Comparison of ENCODE assay signal across 28 cellular contexts in the genomic region with DNA sequence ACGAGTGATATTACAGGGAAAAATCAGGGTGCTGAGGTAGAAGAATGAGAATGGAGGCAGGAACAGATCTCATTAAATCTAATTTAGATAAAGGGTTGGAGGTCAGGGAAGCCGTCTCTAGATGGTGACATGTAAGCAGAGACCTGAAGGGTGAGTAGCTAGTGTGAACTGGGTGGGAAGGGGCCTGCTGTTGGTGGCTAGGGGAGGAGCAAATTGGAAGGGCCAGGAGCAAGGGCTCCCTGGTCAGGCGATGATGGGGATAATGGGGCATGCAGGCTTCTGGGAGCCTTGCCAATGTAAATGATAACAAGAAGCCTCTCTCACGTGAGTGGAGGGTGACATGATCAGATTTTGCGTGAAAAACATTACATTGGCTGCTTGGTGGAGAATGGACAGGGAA.
A peak's percentile ranks its signal among the peaks of the same experiment; 100 is the strongest.
DNase-seq lines count a peak whose midpoint lies in the region; ATAC-seq, FAIRE-seq and TF ChIP-seq lines count a peak whose summit lies in the region.
"Had no signal": no experiment of that assay in that cellular context is flagged by ENCODE, and none has a peak within 500 bp of the region (broad histone marks: within the 10 kb centered on the region; RNA-seq: fewer than 3 reads in every experiment).

No MANE protein-coding gene starts in this region.

- in situ Hi-C loops in GM12878 (cut with MboI): loop anchor here (25.0 kb wide), 1 partner anchor 101 kb away; no protein-coding TSS in a partner anchor

- H3K27ac ChIP-seq in HEK293 (ENCODE audit: extremely low read depth, low read depth, low read length) (no peak overlapping the region), GM12878 (ENCODE audit: control insufficient read depth, insufficient read depth) (0 out of 2 replicates have a peak overlapping the region, but pooled peaks have one; percentile 20)
- H3K27ac ChIP-seq: A549, GM23248, HL-60, SJSA1 had no signal

- H3K36me3 Mint-ChIP-seq in stimulated activated memory B cell treated with anti-CD40 and anti-IgM and Interleukin-4, amounts not matched to agents 10 μg/mL and 1 μg/mL and 100 μg/mL, for 72 hours: peaks cover 71% of the 10 kb centered on the region

- H3K27me3 ChIP-seq in GM12878 (replicated peaks in 1 of 2; ENCODE audit: control insufficient read depth in 2 of 2, insufficient read depth in 2 of 2, low read length in 1 of 2): no peaks in the 10 kb centered on the region

- H3K4me2 ChIP-seq in GM12878 (ENCODE audit: control insufficient read depth, insufficient read depth): no peak overlapping the region
- H3K4me2 ChIP-seq: A549 had no signal

- SMC1A ChIA-PET in GM12878 (lab: Charles Lee; ENCODE audit: uncharacterized antibody, unreplicated experiment): interaction anchor here (0.9 to 6.1 kb wide), 9 partner anchors 16 to 103 kb away, joined by 3 to 54 read pairs (median 5); no protein-coding TSS in a partner anchor

- H3K27ac Mint-ChIP-seq in stimulated activated memory B cell treated with anti-CD40 and anti-IgM and Interleukin-4, amounts not matched to agents 10 μg/mL and 1 μg/mL and 100 μg/mL, for 72 hours: peak overlapping the region; percentile 46
- H3K27ac Mint-ChIP-seq: H9 had no signal

- H3K4me3 ChIP-seq in HEK293 (ENCODE audit: low read depth, low read length): no peak overlapping the region
- no peak overlapping the region for H3K4me3 ChIP-seq in GM12878
- H3K4me3 ChIP-seq: A549, GM23248, SJSA1 had no signal

- TF ChIP-seq CTCF in HEK293 (tag by site-specific recombination; IDR thresholded peaks at IDR 0.05): no peak
- TF ChIP-seq CTCF in GM12878 (IDR thresholded peaks at IDR 0.05 in 2 of 3, conservative IDR thresholded peaks at IDR 0.05 in 1 of 3; ENCODE audit: control insufficient read depth in 2 of 3, extremely low read depth in 1 of 3, insufficient read depth in 1 of 3, low read depth in 3 of 3, low read length in 3 of 3): no peak

- H3K27me3 Mint-ChIP-seq in stimulated activated memory B cell treated with anti-CD40 and anti-IgM and Interleukin-4, amounts not matched to agents 10 μg/mL and 1 μg/mL and 100 μg/mL, for 72 hours: no peaks in the 10 kb centered on the region
- H3K27me3 Mint-ChIP-seq: B cell had no signal

- no peak overlapping the region for H2AFZ ChIP-seq in GM12878 (ENCODE audit: control insufficient read depth, low read depth, low read length)
- H2AFZ ChIP-seq: GM23248 had no signal

- no peaks in the 10 kb centered on the region for H3K9me3 Mint-ChIP-seq in stimulated activated memory B cell treated with anti-CD40 and anti-IgM and Interleukin-4, amounts not matched to agents 10 μg/mL and 1 μg/mL and 100 μg/mL, for 72 hours
- H3K9me3 Mint-ChIP-seq: CD14-positive monocyte, H9 had no signal

- POLR2A ChIA-PET in HEK293 (lab: Yijun Ruan, JAX): no interaction called here
- POLR2A ChIA-PET in GM12878 (lab: Charles Lee): interaction anchor here (0.6 to 1.5 kb wide), 3 partner anchors 26 to 73 kb away, joined by 3 to 4 read pairs (median 4); no protein-coding TSS in a partner anchor

- ATAC-seq in GM12878 (no peak), HG02763 (IDR thresholded peaks at IDR 0.05; ENCODE audit: unreplicated experiment) (no peak), GM19467 (IDR thresholded peaks at IDR 0.05; ENCODE audit: unreplicated experiment) (no peak), GM21381 (IDR thresholded peaks at IDR 0.05; ENCODE audit: unreplicated experiment) (no peak)
- no peak for ATAC-seq in stimulated activated memory B cell treated with anti-CD40 and anti-IgM and Interleukin-4, amounts not matched to agents 10 μg/mL and 1 μg/mL and 100 μg/mL, for 72 hours
- ATAC-seq: A549, HepG2, Right ventricle myocardium inferior had no signal

- H3K4me3 Mint-ChIP-seq in stimulated activated memory B cell treated with anti-CD40 and anti-IgM and Interleukin-4, amounts not matched to agents 10 μg/mL and 1 μg/mL and 100 μg/mL, for 72 hours: no peak overlapping the region
- H3K4me3 Mint-ChIP-seq: B cell, CD14-positive monocyte, H9 had no signal

- TF ChIP-seq POLR2A in GM12878 (IDR thresholded peaks at IDR 0.05; ENCODE audit: low read depth, low read length): no peak

- 100% methylated on average over 5 of the region's 5 CpGs for WGBS in GM12878 (ENCODE audit: insufficient coverage, insufficient replicate concordance, low lambda C conversion rate, missing lambda C conversion rate)

- intact Hi-C loops in GM12878 (cut with micrococcal nuclease; ENCODE audit: unreplicated experiment): no loop called here

- DNase-seq in NCI-H748 (lab: John Stamatoyannopoulos, UW; ENCODE audit: unreplicated experiment) (peak; percentile 40), NCI-H748 treated with DMSO at 0.1 percent for 48 hours (lab: John Stamatoyannopoulos, UW) (no peak), GM12878 (ENCODE audit: low read depth, low spot score) (no peak)
- DNase-seq: DMS79, GM23248, H9, KBM-7, MM.1S, NCI-H1048, NCI-H1436 treated with DMSO at 0.1 percent for 48 hours, NCI-H2029 treated with DMSO at 0.1 percent for 48 hours, NCI-H82, OCI-M1, SW 1271 had no signal

- no TSS peak for BruUV-seq in GM12878 (replicated peaks; lab: Mats Ljungman, UMichigan)

- H3K9ac ChIP-seq in GM12878 (ENCODE audit: control insufficient read depth, insufficient read depth, low read length): no peak overlapping the region
- H3K9ac ChIP-seq: GM23248 had no signal

- CTCF ChIA-PET in HEK293 (lab: Yijun Ruan, JAX): no interaction called here
- CTCF ChIA-PET in GM12878 (lab: Yijun Ruan, JAX): interaction anchor here (1.0 to 4.6 kb wide), 7 partner anchors 41 to 758 kb away, joined by 3 to 19 read pairs (median 4); no protein-coding TSS in a partner anchor

- peaks cover 76% of the 10 kb centered on the region for H3K4me1 Mint-ChIP-seq in stimulated activated memory B cell treated with anti-CD40 and anti-IgM and Interleukin-4, amounts not matched to agents 10 μg/mL and 1 μg/mL and 100 μg/mL, for 72 hours
- H3K4me1 Mint-ChIP-seq: H9 had no signal

- RAD21 ChIA-PET in GM12878 (lab: Charles Lee; ENCODE audit: unreplicated experiment): interaction anchor here (0.8 to 1.7 kb wide), 6 partner anchors 41 to 105 kb away, joined by 3 to 7 read pairs (median 4); no protein-coding TSS in a partner anchor

- 0 out of 2 replicates have a peak, but pooled peaks cover 3% of the 10 kb centered on the region for H4K20me1 ChIP-seq in GM12878 (ENCODE audit: control insufficient read depth, insufficient read depth)

- H3K9me3 ChIP-seq in HEK293 (ENCODE audit: control insufficient read depth, insufficient read depth, low read depth, low read length): no peaks in the 10 kb centered on the region; the same call in 1 of the 2 replicates
- no peaks in the 10 kb centered on the region for H3K9me3 ChIP-seq in GM12878 (replicated peaks; ENCODE audit: control insufficient read depth, insufficient read depth, low read length)
- H3K9me3 ChIP-seq: A549, SJSA1 had no signal

- no peak for FAIRE-seq in GM12878 (lab: Jason Lieb, UNC)
- FAIRE-seq: A549, D721Med, HepG2, RCC 7860 had no signal

- H3K79me2 ChIP-seq in GM12878 (ENCODE audit: control insufficient read depth, insufficient read depth, low read length): peaks cover 28% of the 10 kb centered on the region

- no peak for TF ChIP-seq EP300 in GM12878 (IDR thresholded peaks at IDR 0.05; ENCODE audit: borderline replicate concordance in 1 of 2, control insufficient read depth in 1 of 2, low read depth in 2 of 2, low read length in 2 of 2)

- no peaks in the 10 kb centered on the region for H3K36me3 ChIP-seq in HEK293 (ENCODE audit: control insufficient read depth in 2 of 2, insufficient read depth in 1 of 2, low read length in 2 of 2)
- H3K36me3 ChIP-seq in GM12878 (ENCODE audit: control insufficient read depth in 2 of 2, insufficient read depth in 2 of 2, low read length in 1 of 2): peaks cover 25 to 33% of the 10 kb centered on the region in 2 experiments
- H3K36me3 ChIP-seq: SJSA1 had no signal

- TF ChIP-seq RAD21 in GM12878 (IDR thresholded peaks at IDR 0.05; ENCODE audit: insufficient read depth, low read depth, low read length): no peak

- H3K4me1 ChIP-seq in HEK293 (ENCODE audit: control insufficient read depth, insufficient read depth, low read length) (no peaks in the 10 kb centered on the region), GM12878 (ENCODE audit: control insufficient read depth, insufficient read depth, low read length) (peaks cover 35% of the 10 kb centered on the region)
- H3K4me1 ChIP-seq: A549, SJSA1 had no signal

TF ChIP-seq in HEK293, 187 proteins besides CTCF, POLR2A, EP300 and RAD21:
- TF ChIP-seq, protein P1, sequence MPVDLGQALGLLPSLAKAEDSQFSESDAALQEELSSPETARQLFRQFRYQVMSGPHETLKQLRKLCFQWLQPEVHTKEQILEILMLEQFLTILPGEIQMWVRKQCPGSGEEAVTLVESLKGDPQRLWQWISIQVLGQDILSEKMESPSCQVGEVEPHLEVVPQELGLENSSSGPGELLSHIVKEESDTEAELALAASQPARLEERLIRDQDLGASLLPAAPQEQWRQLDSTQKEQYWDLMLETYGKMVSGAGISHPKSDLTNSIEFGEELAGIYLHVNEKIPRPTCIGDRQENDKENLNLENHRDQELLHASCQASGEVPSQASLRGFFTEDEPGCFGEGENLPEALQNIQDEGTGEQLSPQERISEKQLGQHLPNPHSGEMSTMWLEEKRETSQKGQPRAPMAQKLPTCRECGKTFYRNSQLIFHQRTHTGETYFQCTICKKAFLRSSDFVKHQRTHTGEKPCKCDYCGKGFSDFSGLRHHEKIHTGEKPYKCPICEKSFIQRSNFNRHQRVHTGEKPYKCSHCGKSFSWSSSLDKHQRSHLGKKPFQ (tag by site-specific recombination; IDR thresholded peaks at IDR 0.05): peak; percentile 75; the same call in 1 of the 2 replicates
- no peak for TF ChIP-seq ZNF24 (tag by site-specific recombination; IDR thresholded peaks at IDR 0.05)

TF ChIP-seq in GM12878, 131 proteins besides CTCF, POLR2A, EP300 and RAD21:
- 0 out of 2 replicates have a peak, but pooled peaks have one; percentile 15 for TF ChIP-seq HDGF (IDR thresholded peaks at IDR 0.05)
- no peak for TF ChIP-seq ZNF384 (IDR thresholded peaks at IDR 0.05; ENCODE audit: borderline replicate concordance, low read depth, low read length)
